Comparison of ENCODE assay signal across 8 cellular contexts in the genomic region with DNA sequence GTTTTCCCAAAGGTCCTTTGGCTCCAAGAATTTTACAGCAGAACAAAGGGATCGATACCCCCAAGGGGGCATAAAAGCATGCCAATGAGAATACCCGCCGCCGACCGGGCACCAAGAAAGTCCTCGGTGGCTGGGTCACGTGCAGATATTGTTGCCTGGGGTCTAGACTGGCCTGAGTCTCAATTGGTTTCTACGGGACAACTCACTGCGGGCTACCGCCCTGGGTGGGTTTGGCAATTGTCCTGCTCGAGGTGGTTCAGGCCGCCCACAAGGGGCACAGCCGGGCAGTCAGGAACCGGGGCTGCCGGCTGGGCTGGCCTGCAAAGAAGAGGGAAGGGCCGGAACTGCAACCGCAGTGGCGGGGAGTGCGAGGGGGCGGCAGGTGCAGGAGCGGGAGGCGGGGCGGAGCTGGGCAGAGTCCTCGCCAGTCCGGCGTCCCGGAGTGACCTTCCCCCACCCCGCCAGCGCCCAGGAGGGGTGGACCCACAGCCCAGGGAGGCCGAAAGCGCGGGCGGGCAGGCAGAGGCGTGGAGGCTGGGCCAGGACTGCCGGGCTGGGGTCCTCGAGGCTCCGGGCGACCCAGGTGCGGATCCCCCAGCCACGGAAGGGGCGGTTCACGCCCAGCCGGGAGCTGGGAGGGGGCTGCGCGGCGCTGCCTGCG. TPM values are rescaled to one million over a fixed set of nuclear protein-coding genes. Genes with fewer than 3 reads are reported as not detected.
A peak's percentile ranks its signal among the peaks of the same experiment; 100 is the strongest.
DNase-seq lines count a peak whose midpoint lies in the region; TF ChIP-seq lines count a peak whose summit lies in the region.

No MANE protein-coding gene starts in this region.

- H3K4me1 ChIP-seq in duodenal mucosa (ENCODE audit: control insufficient read depth in 1 of 2, insufficient read depth in 2 of 2, low read length in 2 of 2), result peaks cover 46 to 57% of the 10 kb centered on the region in 2 donors

- H3K27ac ChIP-seq in duodenal mucosa (ENCODE audit: low read depth, low read length) (peak overlapping the region; percentile 91), substantia nigra (ENCODE audit: low read depth, low read length, poor library complexity, severe bottlenecking) (peak overlapping the region; percentile 93)

- peak overlapping the region; percentile 12 to 93 for H3K9ac ChIP-seq in duodenal mucosa (ENCODE audit: low read depth in 1 of 2, low read length in 2 of 2)

- H3K36me3 ChIP-seq in duodenal mucosa (ENCODE audit: control insufficient read depth in 1 of 2, insufficient read depth in 2 of 2, low read length in 2 of 2), result peaks cover 0 to 3% of the 10 kb centered on the region in 2 donors

- H3K9me3 ChIP-seq in duodenal mucosa (ENCODE audit: control insufficient read depth in 1 of 2, low read length in 2 of 2), result no peaks in the 10 kb centered on the region

- peak overlapping the region; percentile 80 for H3K4me3 ChIP-seq in HFF-Myc (replicated peaks; ENCODE audit: low read depth, low read length)
- H3K4me3 ChIP-seq in duodenal mucosa (ENCODE audit: low read depth in 1 of 2, low read length in 2 of 2), result peak overlapping the region; percentile 59 to 94

- H3K27me3 ChIP-seq in duodenal mucosa (ENCODE audit: control insufficient read depth in 1 of 2, insufficient read depth in 2 of 2, low read length in 2 of 2), result no peaks in the 10 kb centered on the region

- DNase-seq in stimulated activated CD4-positive, alpha-beta T cell treated with anti-CD3 and anti-CD28 coated beads, Interleukin-2, amount 100 ng/mL, for 24 hours, result peak; percentile 26 to 28
- DNase-seq in stimulated activated CD4-positive, alpha-beta T cell treated with anti-CD3 and anti-CD28 coated beads, Interleukin-1b, Interleukin-23, amount 100 ng/mL, for 48 hours, result no peak
- DNase-seq in HFF-Myc (ENCODE audit: extremely low read depth, low read depth), result no peak
- DNase-seq in MV-4-11 (lab: John Stamatoyannopoulos, UW), result peak; percentile 1
- peak; percentile 54 for DNase-seq in T1000 (lab: John Stamatoyannopoulos, UW)
- DNase-seq in lung microvascular endothelial cell (ENCODE audit: low read depth in 2 of 2), result peak; percentile 23 to 46
- peak in 47 of 49 donors; percentile 53 to 95 (median 79) for DNase-seq in substantia nigra (lab: John Stamatoyannopoulos, UW)

- TF ChIP-seq CTCF in HFF-Myc (IDR thresholded peaks at IDR 0.05; ENCODE audit: low read depth, low read length, missing control alignments), result no peak

RNA-seq across cellular contexts. Expression of gene ATP1B1, which starts 0.9 kb away (rescaled TPM):
- total RNA-seq in lung microvascular endothelial cell, result 2.6 and 8.1 TPM in 2 replicates

Comparison
In these comparisons a context has a peak if more than half of its experiments do, and no peak if none do; other contexts are left out.
1. DNase-seq: peak in stimulated activated CD4-positive, alpha-beta T cell treated with anti-CD3 and anti-CD28 coated beads, Interleukin-2, amount 100 ng/mL, for 24 hours (2 of 2), MV-4-11 (single experiment), T1000 (single experiment), lung microvascular endothelial cell (2 of 2) and substantia nigra (47 of 49); none in stimulated activated CD4-positive, alpha-beta T cell treated with anti-CD3 and anti-CD28 coated beads, Interleukin-1b, Interleukin-23, amount 100 ng/mL, for 48 hours (single experiment) and HFF-Myc (single experiment).